Comparison of ENCODE assay signal across 13 cellular contexts in the genomic region with DNA sequence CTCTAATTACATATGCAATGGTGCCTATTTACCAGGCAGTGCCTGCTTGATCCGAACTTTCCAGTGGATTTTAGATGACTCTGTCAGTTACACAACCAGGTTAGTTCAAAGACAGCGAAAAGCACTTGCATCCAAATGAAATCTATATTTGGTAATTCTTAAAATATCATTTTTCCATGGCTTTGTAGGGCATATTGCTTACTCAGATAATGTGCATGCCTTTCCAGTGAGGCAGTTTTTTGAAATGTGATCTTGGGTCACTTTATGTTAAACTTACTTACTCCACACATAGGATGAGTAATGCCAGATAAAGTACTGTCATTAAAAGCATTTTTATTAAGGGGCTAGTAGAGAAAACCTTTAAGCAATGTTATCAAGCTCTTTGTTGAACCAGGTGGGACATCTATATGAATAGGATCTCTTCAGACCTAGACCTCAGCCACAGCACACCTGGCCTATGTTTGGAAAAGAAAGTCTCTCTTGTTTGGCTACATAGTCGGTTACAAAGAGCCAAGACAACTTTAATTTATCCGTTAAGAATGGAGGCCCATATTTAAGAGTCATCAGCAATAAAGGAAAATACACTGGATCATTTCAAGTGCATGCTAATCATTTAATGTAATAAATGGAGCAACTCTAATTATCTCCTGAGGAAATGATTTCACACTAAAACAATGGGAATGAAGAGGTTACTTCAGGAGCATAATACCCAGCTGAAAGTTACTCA.
DNase-seq lines count a peak whose midpoint lies in the region; ATAC-seq, FAIRE-seq and TF ChIP-seq lines count a peak whose summit lies in the region.
"Had no signal": no experiment of that assay in that cellular context is flagged by ENCODE, and none has a peak within 500 bp of the region (broad histone marks: within the 10 kb centered on the region; RNA-seq: fewer than 3 reads in every experiment).

No MANE protein-coding gene starts in this region.

- ATAC-seq in SK-N-SH treated with all-trans-retinoic acid at 6 μM for 48 hours (peak; percentile 82), GM19035 (IDR thresholded peaks at IDR 0.05; ENCODE audit: unreplicated experiment) (no peak), HG02870 (IDR thresholded peaks at IDR 0.05; ENCODE audit: unreplicated experiment) (no peak)

- FAIRE-seq in urothelium cell line (lab: Jason Lieb, UNC): no peak
- FAIRE-seq: A204.1 had no signal

- DNase-seq in DMS53 (lab: John Stamatoyannopoulos, UW) (peak; percentile 11), DMS53 treated with DMSO at 0.1 percent for 48 hours (lab: John Stamatoyannopoulos, UW; ENCODE audit: unreplicated experiment) (no peak), fibroblast of the conjunctiva (ENCODE audit: low read depth) (peak; percentile 18), urothelium cell line (ENCODE audit: low spot score) (peak; percentile 18), 8988T (no peak)
- DNase-seq: activated CD8-positive, alpha-beta memory T cell treated with anti-CD3 and anti-CD28 coated beads for 24 hours; effector CD4-positive, alpha-beta T cell; NCI-H345; RPMI8226 had no signal

TF ChIP-seq in SK-N-SH treated with all-trans-retinoic acid at 6 μM for 48 hours, 23 proteins besides CTCF, POLR2A, EP300 and RAD21:
- TF ChIP-seq ZFP30 (CRISPR knock-in tag; IDR thresholded peaks at IDR 0.05): no peak
- TF ChIP-seq ZNF70 (CRISPR knock-in tag; IDR thresholded peaks at IDR 0.05): no peak
- no peak for TF ChIP-seq ZC3H10 (CRISPR knock-in tag; IDR thresholded peaks at IDR 0.05)
- peak; percentile 96 for TF ChIP-seq ISL1 (CRISPR knock-in tag; IDR thresholded peaks at IDR 0.05)
- peak; percentile 16; the same call in 1 of the 2 replicates for TF ChIP-seq TOX (CRISPR knock-in tag; IDR thresholded peaks at IDR 0.05; ENCODE audit: borderline replicate concordance)
- no peak for TF ChIP-seq BACH2 (CRISPR knock-in tag; IDR thresholded peaks at IDR 0.05; ENCODE audit: borderline replicate concordance)
- TF ChIP-seq, protein P1, sequence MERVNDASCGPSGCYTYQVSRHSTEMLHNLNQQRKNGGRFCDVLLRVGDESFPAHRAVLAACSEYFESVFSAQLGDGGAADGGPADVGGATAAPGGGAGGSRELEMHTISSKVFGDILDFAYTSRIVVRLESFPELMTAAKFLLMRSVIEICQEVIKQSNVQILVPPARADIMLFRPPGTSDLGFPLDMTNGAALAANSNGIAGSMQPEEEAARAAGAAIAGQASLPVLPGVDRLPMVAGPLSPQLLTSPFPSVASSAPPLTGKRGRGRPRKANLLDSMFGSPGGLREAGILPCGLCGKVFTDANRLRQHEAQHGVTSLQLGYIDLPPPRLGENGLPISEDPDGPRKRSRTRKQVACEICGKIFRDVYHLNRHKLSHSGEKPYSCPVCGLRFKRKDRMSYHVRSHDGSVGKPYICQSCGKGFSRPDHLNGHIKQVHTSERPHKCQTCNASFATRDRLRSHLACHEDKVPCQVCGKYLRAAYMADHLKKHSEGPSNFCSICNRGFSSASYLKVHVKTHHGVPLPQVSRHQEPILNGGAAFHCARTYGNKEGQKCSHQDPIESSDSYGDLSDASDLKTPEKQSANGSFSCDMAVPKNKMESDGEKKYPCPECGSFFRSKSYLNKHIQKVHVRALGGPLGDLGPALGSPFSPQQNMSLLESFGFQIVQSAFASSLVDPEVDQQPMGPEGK (CRISPR knock-in tag; IDR thresholded peaks at IDR 0.05; ENCODE audit: borderline replicate concordance): no peak
- no peak for TF ChIP-seq PPARA (CRISPR knock-in tag; IDR thresholded peaks at IDR 0.05; ENCODE audit: borderline replicate concordance)
- no peak for TF ChIP-seq ZNF565 (CRISPR knock-in tag; conservative IDR thresholded peaks at IDR 0.05; ENCODE audit: low read depth)
- TF ChIP-seq, protein P2, sequence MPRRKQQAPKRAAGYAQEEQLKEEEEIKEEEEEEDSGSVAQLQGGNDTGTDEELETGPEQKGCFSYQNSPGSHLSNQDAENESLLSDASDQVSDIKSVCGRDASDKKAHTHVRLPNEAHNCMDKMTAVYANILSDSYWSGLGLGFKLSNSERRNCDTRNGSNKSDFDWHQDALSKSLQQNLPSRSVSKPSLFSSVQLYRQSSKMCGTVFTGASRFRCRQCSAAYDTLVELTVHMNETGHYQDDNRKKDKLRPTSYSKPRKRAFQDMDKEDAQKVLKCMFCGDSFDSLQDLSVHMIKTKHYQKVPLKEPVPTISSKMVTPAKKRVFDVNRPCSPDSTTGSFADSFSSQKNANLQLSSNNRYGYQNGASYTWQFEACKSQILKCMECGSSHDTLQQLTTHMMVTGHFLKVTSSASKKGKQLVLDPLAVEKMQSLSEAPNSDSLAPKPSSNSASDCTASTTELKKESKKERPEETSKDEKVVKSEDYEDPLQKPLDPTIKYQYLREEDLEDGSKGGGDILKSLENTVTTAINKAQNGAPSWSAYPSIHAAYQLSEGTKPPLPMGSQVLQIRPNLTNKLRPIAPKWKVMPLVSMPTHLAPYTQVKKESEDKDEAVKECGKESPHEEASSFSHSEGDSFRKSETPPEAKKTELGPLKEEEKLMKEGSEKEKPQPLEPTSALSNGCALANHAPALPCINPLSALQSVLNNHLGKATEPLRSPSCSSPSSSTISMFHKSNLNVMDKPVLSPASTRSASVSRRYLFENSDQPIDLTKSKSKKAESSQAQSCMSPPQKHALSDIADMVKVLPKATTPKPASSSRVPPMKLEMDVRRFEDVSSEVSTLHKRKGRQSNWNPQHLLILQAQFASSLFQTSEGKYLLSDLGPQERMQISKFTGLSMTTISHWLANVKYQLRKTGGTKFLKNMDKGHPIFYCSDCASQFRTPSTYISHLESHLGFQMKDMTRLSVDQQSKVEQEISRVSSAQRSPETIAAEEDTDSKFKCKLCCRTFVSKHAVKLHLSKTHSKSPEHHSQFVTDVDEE (CRISPR knock-in tag; IDR thresholded peaks at IDR 0.05): no peak
- TF ChIP-seq CSDC2 (CRISPR knock-in tag; IDR thresholded peaks at IDR 0.05): no peak
- no peak for TF ChIP-seq OSR1 (CRISPR knock-in tag; IDR thresholded peaks at IDR 0.05)
- TF ChIP-seq SNAI2 (CRISPR knock-in tag; IDR thresholded peaks at IDR 0.05): no peak
- TF ChIP-seq ZNF8 (CRISPR knock-in tag; IDR thresholded peaks at IDR 0.05): no peak
- TF ChIP-seq GLIS3 (CRISPR knock-in tag; IDR thresholded peaks at IDR 0.05): no peak
- TF ChIP-seq ESRRG (CRISPR knock-in tag; IDR thresholded peaks at IDR 0.05): no peak
- TF ChIP-seq, protein P3, sequence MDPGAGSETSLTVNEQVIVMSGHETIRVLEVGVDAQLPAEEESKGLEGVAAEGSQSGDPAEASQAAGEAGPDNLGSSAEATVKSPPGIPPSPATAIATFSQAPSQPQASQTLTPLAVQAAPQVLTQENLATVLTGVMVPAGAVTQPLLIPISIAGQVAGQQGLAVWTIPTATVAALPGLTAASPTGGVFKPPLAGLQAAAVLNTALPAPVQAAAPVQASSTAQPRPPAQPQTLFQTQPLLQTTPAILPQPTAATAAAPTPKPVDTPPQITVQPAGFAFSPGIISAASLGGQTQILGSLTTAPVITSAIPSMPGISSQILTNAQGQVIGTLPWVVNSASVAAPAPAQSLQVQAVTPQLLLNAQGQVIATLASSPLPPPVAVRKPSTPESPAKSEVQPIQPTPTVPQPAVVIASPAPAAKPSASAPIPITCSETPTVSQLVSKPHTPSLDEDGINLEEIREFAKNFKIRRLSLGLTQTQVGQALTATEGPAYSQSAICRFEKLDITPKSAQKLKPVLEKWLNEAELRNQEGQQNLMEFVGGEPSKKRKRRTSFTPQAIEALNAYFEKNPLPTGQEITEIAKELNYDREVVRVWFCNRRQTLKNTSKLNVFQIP (CRISPR knock-in tag; IDR thresholded peaks at IDR 0.05; ENCODE audit: borderline replicate concordance, low read depth): 0 out of 2 replicates have a peak, but pooled peaks have one; percentile 51
- no peak for TF ChIP-seq RARB (CRISPR knock-in tag; IDR thresholded peaks at IDR 0.05)
- TF ChIP-seq, protein P4, sequence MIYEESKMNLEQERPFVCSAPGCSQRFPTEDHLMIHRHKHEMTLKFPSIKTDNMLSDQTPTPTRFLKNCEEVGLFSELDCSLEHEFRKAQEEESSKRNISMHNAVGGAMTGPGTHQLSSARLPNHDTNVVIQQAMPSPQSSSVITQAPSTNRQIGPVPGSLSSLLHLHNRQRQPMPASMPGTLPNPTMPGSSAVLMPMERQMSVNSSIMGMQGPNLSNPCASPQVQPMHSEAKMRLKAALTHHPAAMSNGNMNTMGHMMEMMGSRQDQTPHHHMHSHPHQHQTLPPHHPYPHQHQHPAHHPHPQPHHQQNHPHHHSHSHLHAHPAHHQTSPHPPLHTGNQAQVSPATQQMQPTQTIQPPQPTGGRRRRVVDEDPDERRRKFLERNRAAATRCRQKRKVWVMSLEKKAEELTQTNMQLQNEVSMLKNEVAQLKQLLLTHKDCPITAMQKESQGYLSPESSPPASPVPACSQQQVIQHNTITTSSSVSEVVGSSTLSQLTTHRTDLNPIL (CRISPR knock-in tag; IDR thresholded peaks at IDR 0.05; ENCODE audit: low read depth): peak; percentile 87
- TF ChIP-seq ZFP3 (CRISPR knock-in tag; IDR thresholded peaks at IDR 0.05): peak; percentile 63; the same call in 1 of the 2 replicates

Comparison
In these comparisons a context has a peak if more than half of its experiments do, and no peak if none do; other contexts are left out.
1. DNase-seq: peak in DMS53 (single experiment), fibroblast of the conjunctiva (single experiment) and urothelium cell line (single experiment); none in DMS53 treated with DMSO at 0.1 percent for 48 hours (single experiment) and 8988T (single experiment).